17 cellular contexts compared by ENCODE assay signal in genomic region chr6:46849361-46849690, GRCh38. TPM values are rescaled to one million over a fixed set of nuclear protein-coding genes. Genes with fewer than 3 reads are reported as not detected.
DNase-seq lines count a peak whose midpoint lies in the region; ATAC-seq and TF ChIP-seq lines count a peak whose summit lies in the region.
"Had no signal": no experiment of that assay in that cellular context is flagged by ENCODE, and none has a peak within 500 bp of the region (broad histone marks: within the 10 kb centered on the region; RNA-seq: fewer than 3 reads in every experiment).

No MANE protein-coding gene starts in this region.

- WGBS in mammary epithelial cell (ENCODE audit: low coverage, missing lambda C conversion rate): 0% methylated on average over 5 of the region's 5 CpGs

- no TSS peak for BruUV-seq in mammary epithelial cell (replicated peaks; lab: Mats Ljungman, UMichigan)

- no peaks in the 10 kb centered on the region for H3K9me2 ChIP-seq in MM.1S (replicated peaks; ENCODE audit: insufficient read depth, low read length)

- dilution Hi-C loops in mammary epithelial cell (cut with HindIII; ENCODE audit: low sequenced_read_pairs): no loop called here

- H3K27me3 ChIP-seq in MM.1S (replicated peaks; ENCODE audit: insufficient read depth, low read length): no peaks in the 10 kb centered on the region
- H3K27me3 ChIP-seq in mammary epithelial cell (ENCODE audit: insufficient read depth, low read length): no peaks in the 10 kb centered on the region
- no peaks in the 10 kb centered on the region for H3K27me3 ChIP-seq in osteoblast (ENCODE audit: insufficient read depth, low read length)
- H3K27me3 ChIP-seq: cardiac muscle cell, heart right ventricle, pancreas, transverse colon had no signal

- no peak overlapping the region for H2AFZ ChIP-seq in MM.1S (ENCODE audit: low read length)
- peak overlapping the region; percentile 52 for H2AFZ ChIP-seq in mammary epithelial cell (ENCODE audit: low read depth, low read length)
- H2AFZ ChIP-seq in osteoblast (ENCODE audit: low read length): no peak overlapping the region

- no peak overlapping the region for H3K4me3 ChIP-seq in MM.1S (ENCODE audit: low read length)
- H3K4me3 ChIP-seq in mammary epithelial cell (replicated peaks in 1 of 3; ENCODE audit: insufficient read depth in 1 of 3, low read depth in 2 of 3, low read length in 3 of 3): no peak overlapping the region
- no peak overlapping the region for H3K4me3 ChIP-seq in osteoblast (ENCODE audit: insufficient read depth, low read length)
- H3K4me3 ChIP-seq: cardiac muscle cell, pancreas, transverse colon had no signal

- H3K27ac ChIP-seq in MM.1S (ENCODE audit: low read length) (no peak overlapping the region), mammary epithelial cell (ENCODE audit: insufficient read depth, low read depth, low read length) (no peak overlapping the region), osteoblast (ENCODE audit: low read depth, low read length) (no peak overlapping the region)
- H3K27ac ChIP-seq: cardiac muscle cell, pancreas had no signal

- peak; percentile 3 for ATAC-seq in GM18909 (IDR thresholded peaks at IDR 0.05; ENCODE audit: poor library complexity, unreplicated experiment)

- no peak overlapping the region for H3K9ac ChIP-seq in MM.1S (ENCODE audit: low read length)
- H3K9ac ChIP-seq in mammary epithelial cell (ENCODE audit: insufficient read depth, low read length): no peak overlapping the region

- DNase-seq in MM.1S (no peak), mammary epithelial cell (peak; percentile 48), osteoblast (ENCODE audit: insufficient read length, low spot score, missing footprints) (no peak), ecto neural progenitor cell (ENCODE audit: low spot score) (no peak), HuH-7 (ENCODE audit: low spot score) (no peak), erythroblast (lab: John Stamatoyannopoulos, UW) (no peak), NCI-H82 treated with DMSO at 0.1 percent for 48 hours (lab: John Stamatoyannopoulos, UW; ENCODE audit: unreplicated experiment) (no peak)

- H3K4me1 ChIP-seq in MM.1S (ENCODE audit: low read length): no peaks in the 10 kb centered on the region
- peaks cover 15% of the 10 kb centered on the region for H3K4me1 ChIP-seq in mammary epithelial cell (ENCODE audit: insufficient read depth, low read length)
- no peaks in the 10 kb centered on the region for H3K4me1 ChIP-seq in osteoblast (ENCODE audit: insufficient read depth, low read length)

- CTCF ChIA-PET in mammary epithelial cell (lab: Charles Lee; ENCODE audit: low non-redundant PET): interaction anchor here (0.6 to 0.7 kb wide), 2 partner anchors 8 to 137 kb away, joined by 3 to 22 read pairs; no protein-coding TSS in a partner anchor

- no peak for TF ChIP-seq POLR2A in erythroblast (IDR thresholded peaks at IDR 0.05; ENCODE audit: low read length)

- no peaks in the 10 kb centered on the region for H3K36me3 ChIP-seq in MM.1S (replicated peaks; ENCODE audit: insufficient read depth, low read length)
- H3K36me3 ChIP-seq in mammary epithelial cell (ENCODE audit: insufficient read depth, low read length): no peaks in the 10 kb centered on the region
- no peaks in the 10 kb centered on the region for H3K36me3 ChIP-seq in osteoblast (ENCODE audit: insufficient read depth, low read length)
- H3K36me3 ChIP-seq: cardiac muscle cell, pancreas, transverse colon had no signal

- H3F3A ChIP-seq in MM.1S (ENCODE audit: insufficient read depth, low read length): no peaks in the 10 kb centered on the region

- intact Hi-C loops in mammary epithelial cell (cut with micrococcal nuclease): loop anchor here (1.0 to 10.0 kb wide), 9 partner anchors 67 to 755 kb away; partner anchors contain the start of gene TNFRSF21

- H3K4me2 ChIP-seq in MM.1S (ENCODE audit: low read depth, low read length) (peak overlapping the region; percentile 14; the same call in 1 of the 2 replicates), mammary epithelial cell (ENCODE audit: insufficient read depth, low read depth, low read length) (peak overlapping the region; percentile 48), osteoblast (ENCODE audit: insufficient read depth, low read length) (peak overlapping the region; percentile 60)

- in situ Hi-C loops in mammary epithelial cell (cut with MboI; ENCODE audit: low sequenced_read_pairs in 2 of 2): loop anchor here in 1 of 2 donors (5.0 kb wide), 1 partner anchor 198 kb away; no protein-coding TSS in a partner anchor

- no peaks in the 10 kb centered on the region for H4K20me1 ChIP-seq in MM.1S (ENCODE audit: insufficient read depth, low read length)
- H4K20me1 ChIP-seq in mammary epithelial cell (ENCODE audit: insufficient read depth, low read length): no peaks in the 10 kb centered on the region
- H4K20me1 ChIP-seq in osteoblast (ENCODE audit: insufficient read depth, low read length): no peaks in the 10 kb centered on the region

- H3K9me3 ChIP-seq in MM.1S (replicated peaks; ENCODE audit: insufficient read depth, low read length): no peaks in the 10 kb centered on the region
- H3K9me3 ChIP-seq in mammary epithelial cell (replicated peaks; ENCODE audit: insufficient read depth, low read length): no peaks in the 10 kb centered on the region
- no peaks in the 10 kb centered on the region for H3K9me3 ChIP-seq in osteoblast (ENCODE audit: low read depth, low read length)
- H3K9me3 ChIP-seq: heart right ventricle, pancreas, transverse colon had no signal

- no peak for TF ChIP-seq CTCF in MM.1S (IDR thresholded peaks at IDR 0.05; ENCODE audit: low read length)
- TF ChIP-seq CTCF in mammary epithelial cell (conservative IDR thresholded peaks at IDR 0.05 in 1 of 2, IDR thresholded peaks at IDR 0.05 in 1 of 2; ENCODE audit: extremely low read depth in 1 of 2, insufficient read depth in 1 of 2, low read depth in 1 of 2, low read length in 2 of 2): no peak
- no peak for TF ChIP-seq CTCF in osteoblast (IDR thresholded peaks at IDR 0.05; ENCODE audit: extremely low read depth, low read depth, low read length)

- H3K79me2 ChIP-seq in MM.1S (ENCODE audit: low read length) (no peaks in the 10 kb centered on the region), mammary epithelial cell (ENCODE audit: insufficient read depth, low read length) (no peaks in the 10 kb centered on the region), osteoblast (ENCODE audit: insufficient read depth, low read length) (no peaks in the 10 kb centered on the region)

RNA-seq across cellular contexts. Expression of gene MEP1A, which starts 56.1 kb away (rescaled TPM):
- total RNA-seq in mammary epithelial cell (under 1 TPM in 1 of 2 donors, not detected in 1; 0.14 TPM), osteoblast (not detected in 2 replicates)
- polyA plus RNA-seq in mammary epithelial cell: 0.12 TPM
- polyA minus RNA-seq in mammary epithelial cell: 2.1 TPM
- total RNA-seq: cardiac muscle cell; CD4-positive, alpha-beta memory T cell; heart right ventricle; LHCN-M2; lung microvascular endothelial cell; naive thymus-derived CD4-positive, alpha-beta T cell; skeletal muscle tissue had no signal
- polyA plus RNA-seq: cardiac muscle cell; CD4-positive, alpha-beta memory T cell; heart right ventricle; naive thymus-derived CD4-positive, alpha-beta T cell had no signal
